11 cellular contexts compared by ENCODE assay signal in the genomic region with DNA sequence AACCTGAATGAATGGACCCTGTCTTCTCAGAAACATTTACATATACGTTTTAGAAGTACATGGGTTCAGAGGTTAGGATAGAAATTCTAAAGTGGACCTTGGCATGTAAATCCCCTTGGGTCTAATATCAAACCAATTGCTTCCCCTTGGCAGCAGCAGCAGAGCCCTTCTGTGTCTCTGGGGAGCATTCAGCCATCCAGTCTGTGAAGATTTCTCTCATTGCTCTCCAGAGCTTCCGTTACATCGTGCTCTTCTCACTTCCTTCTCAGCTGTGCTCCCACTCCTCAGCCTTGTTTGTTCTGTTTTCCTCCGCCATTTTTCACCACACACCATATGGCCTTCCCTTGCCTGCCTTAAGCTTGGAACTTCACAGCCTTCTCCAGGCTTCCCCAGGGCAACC.
A peak's percentile ranks its signal among the peaks of the same experiment; 100 is the strongest.
DNase-seq lines count a peak whose midpoint lies in the region; ATAC-seq, FAIRE-seq and TF ChIP-seq lines count a peak whose summit lies in the region.
"Had no signal": no experiment of that assay in that cellular context is flagged by ENCODE, and none has a peak within 500 bp of the region (broad histone marks: within the 10 kb centered on the region; RNA-seq: fewer than 3 reads in every experiment).

No MANE protein-coding gene starts in this region.

- no peaks in the 10 kb centered on the region for H3K36me3 Mint-ChIP-seq in activated naive CD8-positive, alpha-beta T cell treated with anti-CD3 and anti-CD28 coated beads, Interleukin-2, amount 50 U/mL, for 24 hours (ENCODE audit: low read depth)

- no TSS peak for BruUV-seq in HepG2 (replicated peaks; lab: Mats Ljungman, UMichigan)

- TF ChIP-seq EP300 in HepG2 (IDR thresholded peaks at IDR 0.05; ENCODE audit: low read depth in 2 of 2, low read length in 2 of 2): no peak
- no peak for TF ChIP-seq EP300 in HepG2 (CRISPR knock-in tag; IDR thresholded peaks at IDR 0.05; ENCODE audit: borderline replicate concordance)

- DNase-seq in GF-D8 (lab: John Stamatoyannopoulos, UW) (peak; percentile 23), HepG2 (ENCODE audit: low spot score) (no peak), T1000 (lab: John Stamatoyannopoulos, UW) (no peak), kidney glomerular epithelial cell (lab: John Stamatoyannopoulos, UW) (no peak), omental fat pad (ENCODE audit: low spot score) (no peak)
- DNase-seq in activated naive CD8-positive, alpha-beta T cell treated with anti-CD3 and anti-CD28 coated beads, Interleukin-2, amount 50 U/mL, for 24 hours: no peak
- DNase-seq: esophagus squamous epithelium, IMR-90 had no signal

- no peak overlapping the region for H3K4me2 ChIP-seq in HepG2 (ENCODE audit: low read depth, low read length)

- H3K27me3 ChIP-seq in HepG2 (ENCODE audit: control insufficient read depth in 1 of 2, insufficient read depth in 2 of 2, low read length in 2 of 2): peaks cover 0 to 8% of the 10 kb centered on the region in 2 experiments; a peak in 2 of 5 replicates
- H3K27me3 ChIP-seq: esophagus squamous epithelium had no signal

- ATAC-seq in GM21367 (IDR thresholded peaks at IDR 0.05; ENCODE audit: unreplicated experiment): peak; percentile 24
- peak; percentile 30 for ATAC-seq in HG03469 (IDR thresholded peaks at IDR 0.05; ENCODE audit: unreplicated experiment)
- ATAC-seq in activated naive CD8-positive, alpha-beta T cell treated with anti-CD3 and anti-CD28 coated beads, Interleukin-2, amount 50 U/mL, for 24 hours: no peak
- no peak for ATAC-seq in HepG2
- ATAC-seq in omental fat pad (ENCODE audit: low FRiP score): no peak

- no peaks in the 10 kb centered on the region for H3K9me3 Mint-ChIP-seq in activated naive CD8-positive, alpha-beta T cell treated with anti-CD3 and anti-CD28 coated beads, Interleukin-2, amount 50 U/mL, for 24 hours

- WGBS in HepG2 (ENCODE audit: low lambda C conversion rate): 42% methylated on average over 4 of the region's 4 CpGs

- no peak overlapping the region for H3K9ac ChIP-seq in HepG2 (ENCODE audit: insufficient read depth, low read depth, low read length)

- intact Hi-C loops in HepG2 (cut with micrococcal nuclease; ENCODE audit: unreplicated experiment): no loop called here

- FAIRE-seq in HepG2 (lab: Jason Lieb, UNC): no peak

- no peak for TF ChIP-seq POLR2A in HepG2 (IDR thresholded peaks at IDR 0.05; ENCODE audit: insufficient read depth in 1 of 2, low read depth in 2 of 2, low read length in 2 of 2)

- no peak overlapping the region for H2AFZ ChIP-seq in HepG2 (ENCODE audit: low read length)

- H4K20me1 ChIP-seq in HepG2 (ENCODE audit: insufficient read depth, low read length): no peaks in the 10 kb centered on the region

- CTCF ChIA-PET in HepG2 (lab: Yijun Ruan, JAX; ENCODE audit: low intra/inter-chr PET ratio, low total read pairs): no interaction called here

- H3K9me3 ChIP-seq in HepG2 (ENCODE audit: low read length): no peaks in the 10 kb centered on the region
- H3K9me3 ChIP-seq: esophagus squamous epithelium, prostate gland had no signal

- H3K27me3 Mint-ChIP-seq in activated naive CD8-positive, alpha-beta T cell treated with anti-CD3 and anti-CD28 coated beads, Interleukin-2, amount 50 U/mL, for 24 hours: no peaks in the 10 kb centered on the region

- peaks cover 65% of the 10 kb centered on the region for H3K4me1 Mint-ChIP-seq in activated naive CD8-positive, alpha-beta T cell treated with anti-CD3 and anti-CD28 coated beads, Interleukin-2, amount 50 U/mL, for 24 hours

- no peak overlapping the region for H3K27ac ChIP-seq in HepG2 (ENCODE audit: extremely low read length, insufficient read depth, low read length)
- H3K27ac ChIP-seq: prostate gland had no signal

- TF ChIP-seq CTCF in HepG2 (CRISPR knock-in tag; IDR thresholded peaks at IDR 0.05) (no peak), omental fat pad (IDR thresholded peaks at IDR 0.05) (no peak)

- H3K4me3 Mint-ChIP-seq in activated naive CD8-positive, alpha-beta T cell treated with anti-CD3 and anti-CD28 coated beads, Interleukin-2, amount 50 U/mL, for 24 hours: no peak overlapping the region

- TF ChIP-seq RAD21 in HepG2 (CRISPR knock-in tag; IDR thresholded peaks at IDR 0.05): no peak

- POLR2A ChIA-PET in HepG2 (lab: Yijun Ruan, JAX): no interaction called here

- H3K4me3 ChIP-seq in HepG2 (replicated peaks in 1 of 3; ENCODE audit: insufficient read depth in 1 of 3, low read depth in 2 of 3, low read length in 3 of 3): no peak overlapping the region
- H3K4me3 ChIP-seq: esophagus squamous epithelium, prostate gland had no signal

- H3K79me2 ChIP-seq in HepG2 (ENCODE audit: insufficient read depth, low read length): no peaks in the 10 kb centered on the region

- H3K4me1 ChIP-seq in HepG2 (ENCODE audit: insufficient read depth, low read length): peaks cover 10% of the 10 kb centered on the region; the same call in 1 of the 2 replicates
- H3K4me1 ChIP-seq: prostate gland had no signal

- in situ Hi-C loops in HepG2 (cut with HindIII; ENCODE audit: extremely low pct_ligation_motif_present, low pct_unique_long_range_greater_than_20kb): no loop called here

- H3K27ac Mint-ChIP-seq in activated naive CD8-positive, alpha-beta T cell treated with anti-CD3 and anti-CD28 coated beads, Interleukin-2, amount 50 U/mL, for 24 hours: peak overlapping the region; percentile 6

- H3K36me3 ChIP-seq in HepG2 (replicated peaks in 1 of 2; ENCODE audit: control insufficient read depth in 1 of 2, insufficient read depth in 2 of 2, low read length in 2 of 2): no peaks in the 10 kb centered on the region
- H3K36me3 ChIP-seq: esophagus squamous epithelium, prostate gland had no signal

TF ChIP-seq in HepG2, 621 proteins besides CTCF, POLR2A, EP300 and RAD21 (continues in another document):
- TF ChIP-seq PTBP1 (IDR thresholded peaks at IDR 0.05; ENCODE audit: low read depth, low read length, poor library complexity, severe bottlenecking): no peak
- TF ChIP-seq ZSCAN22 (CRISPR knock-in tag; IDR thresholded peaks at IDR 0.05): no peak
- TF ChIP-seq, protein P1, sequence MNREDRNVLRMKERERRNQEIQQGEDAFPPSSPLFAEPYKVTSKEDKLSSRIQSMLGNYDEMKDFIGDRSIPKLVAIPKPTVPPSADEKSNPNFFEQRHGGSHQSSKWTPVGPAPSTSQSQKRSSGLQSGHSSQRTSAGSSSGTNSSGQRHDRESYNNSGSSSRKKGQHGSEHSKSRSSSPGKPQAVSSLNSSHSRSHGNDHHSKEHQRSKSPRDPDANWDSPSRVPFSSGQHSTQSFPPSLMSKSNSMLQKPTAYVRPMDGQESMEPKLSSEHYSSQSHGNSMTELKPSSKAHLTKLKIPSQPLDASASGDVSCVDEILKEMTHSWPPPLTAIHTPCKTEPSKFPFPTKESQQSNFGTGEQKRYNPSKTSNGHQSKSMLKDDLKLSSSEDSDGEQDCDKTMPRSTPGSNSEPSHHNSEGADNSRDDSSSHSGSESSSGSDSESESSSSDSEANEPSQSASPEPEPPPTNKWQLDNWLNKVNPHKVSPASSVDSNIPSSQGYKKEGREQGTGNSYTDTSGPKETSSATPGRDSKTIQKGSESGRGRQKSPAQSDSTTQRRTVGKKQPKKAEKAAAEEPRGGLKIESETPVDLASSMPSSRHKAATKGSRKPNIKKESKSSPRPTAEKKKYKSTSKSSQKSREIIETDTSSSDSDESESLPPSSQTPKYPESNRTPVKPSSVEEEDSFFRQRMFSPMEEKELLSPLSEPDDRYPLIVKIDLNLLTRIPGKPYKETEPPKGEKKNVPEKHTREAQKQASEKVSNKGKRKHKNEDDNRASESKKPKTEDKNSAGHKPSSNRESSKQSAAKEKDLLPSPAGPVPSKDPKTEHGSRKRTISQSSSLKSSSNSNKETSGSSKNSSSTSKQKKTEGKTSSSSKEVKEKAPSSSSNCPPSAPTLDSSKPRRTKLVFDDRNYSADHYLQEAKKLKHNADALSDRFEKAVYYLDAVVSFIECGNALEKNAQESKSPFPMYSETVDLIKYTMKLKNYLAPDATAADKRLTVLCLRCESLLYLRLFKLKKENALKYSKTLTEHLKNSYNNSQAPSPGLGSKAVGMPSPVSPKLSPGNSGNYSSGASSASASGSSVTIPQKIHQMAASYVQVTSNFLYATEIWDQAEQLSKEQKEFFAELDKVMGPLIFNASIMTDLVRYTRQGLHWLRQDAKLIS (CRISPR knock-in tag; IDR thresholded peaks at IDR 0.05): no peak
- TF ChIP-seq, protein P2, sequence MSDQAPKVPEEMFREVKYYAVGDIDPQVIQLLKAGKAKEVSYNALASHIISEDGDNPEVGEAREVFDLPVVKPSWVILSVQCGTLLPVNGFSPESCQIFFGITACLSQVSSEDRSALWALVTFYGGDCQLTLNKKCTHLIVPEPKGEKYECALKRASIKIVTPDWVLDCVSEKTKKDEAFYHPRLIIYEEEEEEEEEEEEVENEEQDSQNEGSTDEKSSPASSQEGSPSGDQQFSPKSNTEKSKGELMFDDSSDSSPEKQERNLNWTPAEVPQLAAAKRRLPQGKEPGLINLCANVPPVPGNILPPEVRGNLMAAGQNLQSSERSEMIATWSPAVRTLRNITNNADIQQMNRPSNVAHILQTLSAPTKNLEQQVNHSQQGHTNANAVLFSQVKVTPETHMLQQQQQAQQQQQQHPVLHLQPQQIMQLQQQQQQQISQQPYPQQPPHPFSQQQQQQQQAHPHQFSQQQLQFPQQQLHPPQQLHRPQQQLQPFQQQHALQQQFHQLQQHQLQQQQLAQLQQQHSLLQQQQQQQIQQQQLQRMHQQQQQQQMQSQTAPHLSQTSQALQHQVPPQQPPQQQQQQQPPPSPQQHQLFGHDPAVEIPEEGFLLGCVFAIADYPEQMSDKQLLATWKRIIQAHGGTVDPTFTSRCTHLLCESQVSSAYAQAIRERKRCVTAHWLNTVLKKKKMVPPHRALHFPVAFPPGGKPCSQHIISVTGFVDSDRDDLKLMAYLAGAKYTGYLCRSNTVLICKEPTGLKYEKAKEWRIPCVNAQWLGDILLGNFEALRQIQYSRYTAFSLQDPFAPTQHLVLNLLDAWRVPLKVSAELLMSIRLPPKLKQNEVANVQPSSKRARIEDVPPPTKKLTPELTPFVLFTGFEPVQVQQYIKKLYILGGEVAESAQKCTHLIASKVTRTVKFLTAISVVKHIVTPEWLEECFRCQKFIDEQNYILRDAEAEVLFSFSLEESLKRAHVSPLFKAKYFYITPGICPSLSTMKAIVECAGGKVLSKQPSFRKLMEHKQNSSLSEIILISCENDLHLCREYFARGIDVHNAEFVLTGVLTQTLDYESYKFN (CRISPR knock-in tag; conservative IDR thresholded peaks at IDR 0.05): no peak
- no peak for TF ChIP-seq ESRRA (CRISPR knock-in tag; IDR thresholded peaks at IDR 0.05; ENCODE audit: low read depth)
- no peak for TF ChIP-seq ZMAT3 (CRISPR knock-in tag; conservative IDR thresholded peaks at IDR 0.05)
- no peak for TF ChIP-seq NONO (IDR thresholded peaks at IDR 0.05)
- TF ChIP-seq NONO (CRISPR knock-in tag; conservative IDR thresholded peaks at IDR 0.05): no peak

Comparison
In these comparisons a context has a peak if more than half of its experiments do, and no peak if none do; other contexts are left out.
1. ATAC-seq: peak in GM21367 (single experiment) and HG03469 (single experiment); none in activated naive CD8-positive, alpha-beta T cell treated with anti-CD3 and anti-CD28 coated beads, Interleukin-2, amount 50 U/mL, for 24 hours (single experiment), HepG2 (single experiment) and omental fat pad (single experiment).